ENCODE assay signal across 23 cellular contexts in genomic region chr2:177682006-177682405, GRCh38.
"Had no signal": no experiment of that assay in that cellular context is flagged by ENCODE, and none has a peak within 500 bp of the region (broad histone marks: within the 10 kb centered on the region; RNA-seq: fewer than 3 reads in every experiment).

No MANE protein-coding gene starts in this region.

- DNase-seq: Karpas-422, KG1, MG63, NCI-H1092, NCI-H1105 treated with DMSO at 0.1 percent for 48 hours, NCI-H1436, NCI-H187, NCI-H2029, NCI-H2081 treated with DMSO at 0.1 percent for 48 hours, NCI-H2171, NCI-H226, NCI-H446, NCI-H510A, NCI-H524 treated with DMSO at 0.1 percent for 48 hours, NCI-H69, NCI-H774, PC-3, SHP77 treated with DMSO at 0.1 percent for 48 hours, SJCRH30 had no signal

- ATAC-seq: Panc1, PC-3, SK-N-SH treated with all-trans-retinoic acid at 6 μM for 48 hours had no signal

- H3K27me3 ChIP-seq: SJCRH30 had no signal

- H3K9me3 ChIP-seq: MG63, SJCRH30 had no signal

- H3K27ac ChIP-seq: HL-60, RWPE1, SJCRH30 had no signal

- H3K4me3 ChIP-seq: MG63, SJCRH30 had no signal

- H3K36me3 ChIP-seq: MG63, SJCRH30 had no signal
